ENCODE assay signal across 1 cellular context in genomic region chr21:46635324-46636180, GRCh38.
TF ChIP-seq lines count a peak whose summit lies in the region.

Gene PRMT2, plus strand, starts transcription at chr21:46635674. Its CDS starts 1,278 bp downstream, at chr21:46636952.

TF ChIP-seq in GM12878, 131 proteins besides CTCF, POLR2A, EP300 and RAD21 (continued from another document):
- TF ChIP-seq FOS (IDR thresholded peaks at IDR 0.05; ENCODE audit: borderline replicate concordance, extremely low read depth, insufficient read length) (no peak), NFYA (IDR thresholded peaks at IDR 0.05; ENCODE audit: borderline replicate concordance, low read depth, low read length) (no peak), ZSCAN29 (IDR thresholded peaks at IDR 0.05) (peak; percentile 80), POLR2AphosphoS5 (IDR thresholded peaks at IDR 0.05; ENCODE audit: low read length) (peak; percentile 93), IRF3 (IDR thresholded peaks at IDR 0.05) (no peak), FOXK2 (IDR thresholded peaks at IDR 0.05) (no peak), ATF3 (IDR thresholded peaks at IDR 0.05; ENCODE audit: borderline replicate concordance, extremely low read depth, low read depth, low read length) (0 out of 2 replicates have a peak, but pooled peaks have one; percentile 7), PRDM15 (CRISPR knock-in tag; IDR thresholded peaks at IDR 0.05) (no peak), CBFB (IDR thresholded peaks at IDR 0.05; ENCODE audit: low read depth) (no peak), SP1 (IDR thresholded peaks at IDR 0.05; ENCODE audit: low read depth, low read length) (peak; percentile 19), SMAD5 (IDR thresholded peaks at IDR 0.05; ENCODE audit: low read depth) (peak; percentile 88), IKZF2 (IDR thresholded peaks at IDR 0.05) (peak in 1 of 2 experiments; percentile 11; a peak in 2 of 4 replicates), BACH1 (IDR thresholded peaks at IDR 0.05; ENCODE audit: borderline replicate concordance) (peak; percentile 81; the same call in 1 of the 2 replicates), TCF12 (IDR thresholded peaks at IDR 0.05; ENCODE audit: low read depth, low read length) (peak; percentile 71), POU2F2 (IDR thresholded peaks at IDR 0.05; ENCODE audit: borderline replicate concordance, low read depth, low read length) (peak; percentile 57; the same call in 1 of the 3 replicates), NKRF (conservative IDR thresholded peaks at IDR 0.05) (peak; percentile 91), DPF2 (IDR thresholded peaks at IDR 0.05) (peak; percentile 81; the same call in 1 of the 2 replicates), SMARCA5 (IDR thresholded peaks at IDR 0.05) (peak; percentile 99), PAX5 (IDR thresholded peaks at IDR 0.05; ENCODE audit: borderline replicate concordance, low read depth, low read length) (0 out of 2 replicates have a peak, but pooled peaks have one; percentile 7), LARP7 (IDR thresholded peaks at IDR 0.05) (peak; percentile 94), TAF1 (IDR thresholded peaks at IDR 0.05; ENCODE audit: borderline replicate concordance, low read depth, low read length) (peak; percentile 88)
TF ChIP-seq in GM12878: peak in this region for 30.
